ENCODE assay signal across 1 cellular context in genomic region chr14:44162197-44162596, GRCh38.
TF ChIP-seq lines count a peak whose summit lies in the region.

No MANE protein-coding gene starts in this region.

TF ChIP-seq in GM23338, 12 proteins besides CTCF, POLR2A, EP300 and RAD21 (continued from another document):
- no peak for TF ChIP-seq ZNF462 (CRISPR knock-in tag; IDR thresholded peaks at IDR 0.05)
- TF ChIP-seq EZH2phosphoT487 (IDR thresholded peaks at IDR 0.05; ENCODE audit: unreplicated experiment): no peak
- no peak for TF ChIP-seq POLR2AphosphoS5 (IDR thresholded peaks at IDR 0.05; ENCODE audit: low read depth)
- no peak for TF ChIP-seq JUNB (IDR thresholded peaks at IDR 0.05; ENCODE audit: unreplicated experiment)
- no peak for TF ChIP-seq ZNF114 (CRISPR knock-in tag; IDR thresholded peaks at IDR 0.05)
- TF ChIP-seq NANOG (IDR thresholded peaks at IDR 0.05; ENCODE audit: borderline replicate concordance): no peak
- TF ChIP-seq, protein P1, sequence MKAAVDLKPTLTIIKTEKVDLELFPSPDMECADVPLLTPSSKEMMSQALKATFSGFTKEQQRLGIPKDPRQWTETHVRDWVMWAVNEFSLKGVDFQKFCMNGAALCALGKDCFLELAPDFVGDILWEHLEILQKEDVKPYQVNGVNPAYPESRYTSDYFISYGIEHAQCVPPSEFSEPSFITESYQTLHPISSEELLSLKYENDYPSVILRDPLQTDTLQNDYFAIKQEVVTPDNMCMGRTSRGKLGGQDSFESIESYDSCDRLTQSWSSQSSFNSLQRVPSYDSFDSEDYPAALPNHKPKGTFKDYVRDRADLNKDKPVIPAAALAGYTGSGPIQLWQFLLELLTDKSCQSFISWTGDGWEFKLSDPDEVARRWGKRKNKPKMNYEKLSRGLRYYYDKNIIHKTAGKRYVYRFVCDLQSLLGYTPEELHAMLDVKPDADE (IDR thresholded peaks at IDR 0.05): no peak
